ENCODE assay signal across 8 cellular contexts in the genomic region with DNA sequence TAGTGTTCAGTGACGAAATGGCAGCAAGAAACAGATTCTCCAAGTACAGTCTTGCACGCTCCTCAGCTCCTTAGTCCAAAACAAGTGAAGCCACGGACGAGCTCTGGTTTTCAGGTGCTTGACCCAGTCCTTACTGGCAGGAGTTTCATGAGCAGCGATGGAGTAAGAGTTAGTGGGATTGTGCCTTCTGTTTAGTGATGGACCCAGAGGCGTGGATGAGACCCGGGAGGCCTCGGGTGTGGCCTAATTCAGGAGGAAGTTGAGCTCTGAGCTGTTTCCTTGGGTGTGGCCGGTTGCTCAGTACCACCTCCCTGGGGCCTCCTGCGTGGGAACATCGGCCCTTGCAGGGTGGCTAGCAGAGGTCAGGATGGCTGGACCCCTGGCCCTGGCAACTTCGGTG. TPM values are rescaled to one million over a fixed set of nuclear protein-coding genes. Genes with fewer than 3 reads are reported as not detected.
A peak's percentile ranks its signal among the peaks of the same experiment; 100 is the strongest.
DNase-seq lines count a peak whose midpoint lies in the region; ATAC-seq and TF ChIP-seq lines count a peak whose summit lies in the region.

No MANE protein-coding gene starts in this region.

- no TSS peak for BruUV-seq in OCI-LY7 (replicated peaks; lab: Mats Ljungman, UMichigan)

- POLR2A ChIA-PET in OCI-LY7 (lab: Charles Lee) = no interaction called here

- TF ChIP-seq CTCF in OCI-LY7 (conservative IDR thresholded peaks at IDR 0.05; ENCODE audit: low read length) = no peak
- TF ChIP-seq CTCF in smooth muscle cell (IDR thresholded peaks at IDR 0.05; ENCODE audit: borderline replicate concordance, insufficient read depth, poor library complexity, severe bottlenecking) = no peak
- no peak for TF ChIP-seq CTCF in tibial artery (IDR thresholded peaks at IDR 0.05)

- H2AFZ ChIP-seq in OCI-LY7 (ENCODE audit: low read length) (no peak overlapping the region), smooth muscle cell (ENCODE audit: low read depth) (peak overlapping the region; percentile 63)

- intact Hi-C loops in OCI-LY7 (cut with micrococcal nuclease; ENCODE audit: unreplicated experiment) (loop anchor here (5.0 kb wide), 1 partner anchor 65 kb away; no protein-coding TSS in a partner anchor), tibial artery (cut with DNase I; ENCODE audit: low total_unique reads) (no loop called here)

- ATAC-seq in GM18517 (IDR thresholded peaks at IDR 0.05; ENCODE audit: unreplicated experiment) (peak; percentile 46), HG02678 (IDR thresholded peaks at IDR 0.05; ENCODE audit: unreplicated experiment) (peak; percentile 64)

- peak overlapping the region; percentile 29; the same call in 1 of the 2 replicates for H3K4me2 ChIP-seq in OCI-LY7 (ENCODE audit: low read length)
- peak overlapping the region; percentile 67 for H3K4me2 ChIP-seq in smooth muscle cell

- H3K9me3 ChIP-seq in OCI-LY7 (ENCODE audit: low read length) = no peaks in the 10 kb centered on the region
- H3K9me3 ChIP-seq in smooth muscle cell (replicated peaks; ENCODE audit: low read depth) = no peaks in the 10 kb centered on the region
- no peaks in the 10 kb centered on the region for H3K9me3 ChIP-seq in tibial artery

- H3F3A ChIP-seq in smooth muscle cell (ENCODE audit: low read depth) = no peaks in the 10 kb centered on the region

- no peak overlapping the region for H3K9ac ChIP-seq in smooth muscle cell (ENCODE audit: low read depth)

- H4K20me1 ChIP-seq in OCI-LY7 (ENCODE audit: insufficient read depth, low read length) = no peaks in the 10 kb centered on the region
- H4K20me1 ChIP-seq in smooth muscle cell (ENCODE audit: low read depth) = no peaks in the 10 kb centered on the region

- CTCF ChIA-PET in OCI-LY7 (lab: Charles Lee; ENCODE audit: unreplicated experiment) = no interaction called here

- DNase-seq in OCI-LY7 (ENCODE audit: low spot score) (no peak), caudate nucleus (lab: John Stamatoyannopoulos, UW) (peak in 1 of 61 donors; percentile 47), smooth muscle cell (lab: John Stamatoyannopoulos, UW; ENCODE audit: unreplicated experiment) (no peak), NK-92 (lab: John Stamatoyannopoulos, UW; ENCODE audit: unreplicated experiment) (no peak), tibial artery (no peak), NCI-H187 (lab: John Stamatoyannopoulos, UW) (no peak)

- H3K27ac ChIP-seq in OCI-LY7 (ENCODE audit: low read depth, low read length, poor library complexity, severe bottlenecking) (no peak overlapping the region), caudate nucleus (ENCODE audit: low read depth, low read length) (peak overlapping the region; percentile 60), smooth muscle cell (ENCODE audit: low read depth) (no peak overlapping the region), tibial artery (no peak overlapping the region)

- H3K9me2 ChIP-seq in OCI-LY7 (ENCODE audit: insufficient read depth, low read length) = no peaks in the 10 kb centered on the region

- H3K36me3 ChIP-seq in OCI-LY7 (ENCODE audit: insufficient read depth, low read length) (0 out of 2 replicates have a peak, but pooled peaks cover 13% of the 10 kb centered on the region), smooth muscle cell (ENCODE audit: low read depth) (no peaks in the 10 kb centered on the region), tibial artery (no peaks in the 10 kb centered on the region)

- H3K4me3 ChIP-seq in OCI-LY7 (ENCODE audit: low read depth, low read length, poor library complexity, severe bottlenecking) (no peak overlapping the region), smooth muscle cell (peak overlapping the region; percentile 17), tibial artery (no peak overlapping the region)

- 83% methylated on average over 12 of the region's 12 CpGs for WGBS in smooth muscle cell (ENCODE audit: low lambda C conversion rate)

- H3K79me2 ChIP-seq in OCI-LY7 (ENCODE audit: insufficient read depth, low read depth, low read length) (no peaks in the 10 kb centered on the region), smooth muscle cell (ENCODE audit: low read depth) (no peaks in the 10 kb centered on the region)

- H3K27me3 ChIP-seq in smooth muscle cell (ENCODE audit: low read depth) (peaks cover 2% of the 10 kb centered on the region), tibial artery (no peaks in the 10 kb centered on the region)

- H3K4me1 ChIP-seq in OCI-LY7 (ENCODE audit: insufficient read depth, low read length, poor library complexity, severe bottlenecking) (no peaks in the 10 kb centered on the region), smooth muscle cell (ENCODE audit: low read depth) (peaks cover 22% of the 10 kb centered on the region), tibial artery (no peaks in the 10 kb centered on the region)

RNA-seq across cellular contexts. Expression of a gene that starts 52.0 kb away (rescaled TPM):
- total RNA-seq in OCI-LY7 (2014; rRNA removed; shearing (Covaris generic)) = 8.1 and 15.2 TPM in 2 replicates
- total RNA-seq in OCI-LY7 (2022) (18.0 and 22.2 TPM in 2 replicates), smooth muscle cell (0.72 and 1.4 TPM in 2 replicates)
- polyA plus RNA-seq in smooth muscle cell = 0.09 and 1.4 TPM in 2 replicates
